Comparison of ENCODE assay signal across 8 cellular contexts in the genomic region with DNA sequence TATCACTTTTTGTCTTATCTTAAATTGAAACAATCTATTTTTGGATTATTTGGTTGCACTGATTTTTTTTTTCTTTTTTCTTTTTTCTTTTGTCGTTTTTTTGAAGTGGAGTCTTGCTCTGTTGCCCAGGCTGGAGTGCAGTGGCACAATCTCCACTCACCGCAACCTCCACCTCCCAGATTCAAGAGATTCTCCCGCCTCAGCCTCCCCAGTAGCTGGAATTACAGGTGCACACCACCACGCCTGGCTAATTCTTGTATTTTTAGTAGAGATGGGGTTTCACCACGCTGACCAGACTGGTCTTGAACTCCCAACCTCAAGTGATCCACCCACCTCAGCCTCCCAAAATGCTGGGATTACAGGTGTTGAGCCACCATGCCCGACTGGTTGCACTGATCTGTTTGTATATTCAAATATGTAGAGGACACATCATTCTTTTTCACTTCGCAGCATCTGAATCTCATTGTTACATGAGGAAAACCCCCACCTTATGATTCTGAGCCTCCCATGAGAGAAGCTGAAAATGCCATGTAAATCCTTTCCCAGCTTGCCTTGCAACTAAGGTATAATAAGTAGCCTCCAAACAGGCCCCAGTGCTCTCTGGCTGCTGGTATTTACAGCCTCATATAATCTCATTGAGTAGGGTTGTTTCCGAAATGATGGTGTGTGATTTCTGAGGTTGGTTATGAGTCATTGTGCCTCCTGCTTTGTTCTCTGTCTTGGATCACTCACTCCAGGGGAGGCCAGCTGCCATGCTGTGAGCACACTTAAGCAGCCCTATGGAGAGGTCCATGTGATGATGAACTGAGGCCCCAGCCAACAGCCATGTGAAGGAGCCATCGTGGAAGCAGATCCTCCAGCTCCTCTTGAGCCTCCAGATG. TPM values are rescaled to one million over a fixed set of nuclear protein-coding genes. Genes with fewer than 3 reads are reported as not detected.
DNase-seq lines count a peak whose midpoint lies in the region; ATAC-seq and TF ChIP-seq lines count a peak whose summit lies in the region.

No MANE protein-coding gene starts in this region.

- in situ Hi-C loops in astrocyte of the spinal cord (cut with HindIII; ENCODE audit: low sequenced_read_pairs): no loop called here
- in situ Hi-C loops in G401 (cut with HindIII; ENCODE audit: low sequenced_read_pairs): no loop called here

- DNase-seq in SIG-M5 treated with dmso at 0.1 percent for 504 hours (lab: John Stamatoyannopoulos, UW; ENCODE audit: unreplicated experiment): peak; percentile 21
- DNase-seq in SIG-M5 (lab: John Stamatoyannopoulos, UW): no peak
- peak; percentile 65 for DNase-seq in NCI-H226
- peak; percentile 94 for DNase-seq in astrocyte of the spinal cord (ENCODE audit: low read depth, low spot score)
- peak; percentile 21 to 27 for DNase-seq in stimulated activated CD8-positive, alpha-beta memory T cell treated with anti-CD3 and anti-CD28 coated beads, Interleukin-2, amount 100 ng/mL, for 48 hours (ENCODE audit: low read depth in 2 of 2)
- DNase-seq in G401 (ENCODE audit: low spot score): no peak
- DNase-seq in cortex of kidney (lab: John Stamatoyannopoulos, UW): no peak

- peak; percentile 37 for ATAC-seq in HG02642 (IDR thresholded peaks at IDR 0.05; ENCODE audit: poor library complexity, unreplicated experiment)

- H3K4me3 ChIP-seq in astrocyte of the spinal cord (ENCODE audit: low read depth, low read length): no peak overlapping the region

- no peak for TF ChIP-seq CTCF in astrocyte of the spinal cord (IDR thresholded peaks at IDR 0.05; ENCODE audit: low read depth, low read length)

RNA-seq across cellular contexts. Expression of a gene that starts 5.2 kb away (rescaled TPM):
- 308 and 400 TPM in 2 replicates for total RNA-seq in G401 (2014; rRNA removed; shearing (Covaris generic))

RNA-seq across cellular contexts. Expression of a gene that starts 40.7 kb away (rescaled TPM):
- total RNA-seq in G401 (2014; rRNA removed; shearing (Covaris generic)): 30.8 and 47.5 TPM in 2 replicates

Comparison
In these comparisons a context has a peak if more than half of its experiments do, and no peak if none do; other contexts are left out.
1. DNase-seq: peak in SIG-M5 treated with dmso at 0.1 percent for 504 hours (single experiment), NCI-H226 (single experiment), astrocyte of the spinal cord (single experiment) and stimulated activated CD8-positive, alpha-beta memory T cell treated with anti-CD3 and anti-CD28 coated beads, Interleukin-2, amount 100 ng/mL, for 48 hours (2 of 2); none in SIG-M5 (single experiment), G401 (single experiment) and cortex of kidney (single experiment).